8 cellular contexts compared by ENCODE assay signal in the genomic region with DNA sequence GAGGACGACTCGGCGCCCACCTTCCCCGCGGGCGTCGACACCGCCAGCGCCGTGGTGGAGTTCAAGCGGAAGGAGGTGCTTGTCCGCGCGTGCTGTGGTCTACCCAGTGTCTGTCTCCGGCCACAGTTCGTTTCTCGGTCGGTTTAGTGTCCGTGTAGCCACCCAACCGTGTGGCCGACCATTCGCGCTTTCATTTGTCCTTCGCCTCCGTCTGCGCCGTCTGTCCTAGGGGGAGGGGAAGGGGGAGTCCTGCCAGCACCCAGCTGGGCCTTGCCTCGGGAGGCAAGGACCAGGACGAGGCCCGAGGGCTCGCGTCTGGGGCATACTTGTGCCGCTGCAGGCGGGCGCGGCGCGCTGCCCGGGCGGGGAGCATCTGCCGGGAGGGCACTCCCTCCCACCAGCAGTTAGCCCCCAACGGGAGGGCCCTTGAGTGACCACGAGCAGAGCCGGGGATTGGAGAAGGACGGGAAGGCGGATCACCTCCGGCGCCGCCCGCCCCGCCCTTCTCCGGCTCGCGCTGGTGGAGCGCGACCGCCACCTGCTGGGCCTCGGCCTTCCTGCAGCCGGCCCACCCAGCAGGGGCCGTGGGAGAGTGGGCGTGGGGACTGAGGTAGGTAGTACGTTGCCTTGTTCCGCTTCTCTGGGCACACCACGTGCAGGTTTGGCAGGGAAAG. TPM values are rescaled to one million over a fixed set of nuclear protein-coding genes. Genes with fewer than 3 reads are reported as not detected.
DNase-seq lines count a peak whose midpoint lies in the region; ATAC-seq, FAIRE-seq and TF ChIP-seq lines count a peak whose summit lies in the region.

No MANE protein-coding gene starts in this region.

- peak; percentile 97 for FAIRE-seq in HTR-8/SVneo (lab: Jason Lieb, UNC)

- ATAC-seq in GM21390 (IDR thresholded peaks at IDR 0.05; ENCODE audit: unreplicated experiment), result peak; percentile 87

- DNase-seq in DMS 273 (lab: John Stamatoyannopoulos, UW; ENCODE audit: unreplicated experiment), result peak; percentile 85
- peak; percentile 95 for DNase-seq in HTR-8/SVneo (ENCODE audit: insufficient read length, low spot score)
- peak; percentile 72 to 85 for DNase-seq in SHP77 (lab: John Stamatoyannopoulos, UW)
- DNase-seq in activated gamma-delta T cell (lab: John Stamatoyannopoulos, UW), result peak; percentile 60
- DNase-seq in foreskin melanocyte, result peak; percentile 64
- peak; percentile 92 for DNase-seq in neural progenitor cell (ENCODE audit: low spot score)

- H3K4me3 Mint-ChIP-seq in neural progenitor cell, result peak overlapping the region; percentile 82
- peak overlapping the region; percentile 62 for H3K4me3 Mint-ChIP-seq in stimulated activated naive CD8-positive, alpha-beta T cell treated with anti-CD3 and anti-CD28 coated beads, Interleukin-15, Interleukin-2, amounts not matched to agents 100 ng/mL and 50 ng/mL, for 24 hours

- H3K27ac ChIP-seq in neural progenitor cell, result no peak overlapping the region

- no peak overlapping the region for H3K9ac ChIP-seq in neural progenitor cell

- H3K4me3 ChIP-seq in neural progenitor cell, result peak overlapping the region; percentile 55

- H3K27me3 Mint-ChIP-seq in neural progenitor cell (ENCODE audit: insufficient read depth, low read depth), result peaks cover 6% of the 10 kb centered on the region
- H3K27me3 Mint-ChIP-seq in stimulated activated naive CD8-positive, alpha-beta T cell treated with anti-CD3 and anti-CD28 coated beads, Interleukin-15, Interleukin-2, amounts not matched to agents 100 ng/mL and 50 ng/mL, for 24 hours, result peaks cover 22% of the 10 kb centered on the region

- no peaks in the 10 kb centered on the region for H3K36me3 ChIP-seq in neural progenitor cell

- peak overlapping the region; percentile 85 for H3K4me2 ChIP-seq in neural progenitor cell

- H3K27ac Mint-ChIP-seq in neural progenitor cell, result no peak overlapping the region
- no peak overlapping the region for H3K27ac Mint-ChIP-seq in stimulated activated naive CD8-positive, alpha-beta T cell treated with anti-CD3 and anti-CD28 coated beads, Interleukin-15, Interleukin-2, amounts not matched to agents 100 ng/mL and 50 ng/mL, for 24 hours

- TF ChIP-seq CTCF in neural progenitor cell (IDR thresholded peaks at IDR 0.05), result peak; percentile 97

- no peaks in the 10 kb centered on the region for H3K4me1 ChIP-seq in neural progenitor cell

- H3K27me3 ChIP-seq in neural progenitor cell, result peaks cover 24% of the 10 kb centered on the region

- peak overlapping the region; percentile 88 for H2AFZ ChIP-seq in neural progenitor cell (replicated peaks)

- H4K20me1 ChIP-seq in neural progenitor cell (ENCODE audit: low read depth), result no peaks in the 10 kb centered on the region

- H3K9me3 ChIP-seq in neural progenitor cell (ENCODE audit: low read depth), result no peaks in the 10 kb centered on the region

- H3K9me3 Mint-ChIP-seq in neural progenitor cell, result no peaks in the 10 kb centered on the region
- no peaks in the 10 kb centered on the region for H3K9me3 Mint-ChIP-seq in stimulated activated naive CD8-positive, alpha-beta T cell treated with anti-CD3 and anti-CD28 coated beads, Interleukin-15, Interleukin-2, amounts not matched to agents 100 ng/mL and 50 ng/mL, for 24 hours

- H3F3A ChIP-seq in neural progenitor cell (ENCODE audit: low read depth), result no peaks in the 10 kb centered on the region

- H3K36me3 Mint-ChIP-seq in neural progenitor cell, result no peaks in the 10 kb centered on the region
- no peaks in the 10 kb centered on the region for H3K36me3 Mint-ChIP-seq in stimulated activated naive CD8-positive, alpha-beta T cell treated with anti-CD3 and anti-CD28 coated beads, Interleukin-15, Interleukin-2, amounts not matched to agents 100 ng/mL and 50 ng/mL, for 24 hours (ENCODE audit: low read depth)

- H3K79me2 ChIP-seq in neural progenitor cell (ENCODE audit: low read depth), result no peaks in the 10 kb centered on the region

- H3K4me1 Mint-ChIP-seq in neural progenitor cell, result no peaks in the 10 kb centered on the region
- H3K4me1 Mint-ChIP-seq in stimulated activated naive CD8-positive, alpha-beta T cell treated with anti-CD3 and anti-CD28 coated beads, Interleukin-15, Interleukin-2, amounts not matched to agents 100 ng/mL and 50 ng/mL, for 24 hours (ENCODE audit: low read depth), result no peaks in the 10 kb centered on the region

RNA-seq across cellular contexts. Expression of a gene that starts 28.4 kb away (rescaled TPM):
- 1.4 and 2.7 TPM in 2 replicates for total RNA-seq in neural progenitor cell (ENCODE audit: low replicate concordance)

RNA-seq across cellular contexts. Expression of a gene that starts 33.0 kb away (rescaled TPM):
- 7.0 and 9.3 TPM in 2 replicates for total RNA-seq in neural progenitor cell (ENCODE audit: low replicate concordance)
